24 cellular contexts compared by ENCODE assay signal in genomic region chr16:78307824-78308528, GRCh38.
DNase-seq lines count a peak whose midpoint lies in the region; ATAC-seq and TF ChIP-seq lines count a peak whose summit lies in the region.
"Had no signal": no experiment of that assay in that cellular context is flagged by ENCODE, and none has a peak within 500 bp of the region (broad histone marks: within the 10 kb centered on the region; RNA-seq: fewer than 3 reads in every experiment).

No MANE protein-coding gene starts in this region.

- H3K27ac ChIP-seq in GM23338 (ENCODE audit: low read depth) (0 out of 2 replicates have a peak overlapping the region, but pooled peaks have one; percentile 23), PC-3 (ENCODE audit: low read length) (no peak overlapping the region), foreskin keratinocyte (no peak overlapping the region), neuronal stem cell (replicated peaks; ENCODE audit: low read length) (no peak overlapping the region), sigmoid colon (no peak overlapping the region)
- H3K27ac ChIP-seq: HL-60, KMS-11, SK-N-MC had no signal

- POLR2A ChIA-PET in PC-3 (lab: Charles Lee; ENCODE audit: unreplicated experiment) = no interaction called here

- H3K36me3 Mint-ChIP-seq in GM23338 (ENCODE audit: low read depth) = no peaks in the 10 kb centered on the region

- H4K8ac ChIP-seq in neuronal stem cell (ENCODE audit: low read depth, low read length) = no peak overlapping the region

- BruUV-seq in PC-3 (replicated peaks; lab: Mats Ljungman, UMichigan) = no TSS peak

- H3K27me3 Mint-ChIP-seq in GM23338 (ENCODE audit: insufficient read depth, low read depth, poor library complexity) = peaks cover 7% of the 10 kb centered on the region

- no peak overlapping the region for H3K4me3 Mint-ChIP-seq in GM23338
- H3K4me3 Mint-ChIP-seq: CD8-positive, alpha-beta T cell had no signal

- H3K4me1 ChIP-seq in GM23338 (ENCODE audit: insufficient read depth) = peaks cover 53% of the 10 kb centered on the region
- H3K4me1 ChIP-seq in PC-3 (ENCODE audit: insufficient read depth, low read length) = peaks cover 10% of the 10 kb centered on the region
- H3K4me1 ChIP-seq in foreskin keratinocyte = peaks cover 5% of the 10 kb centered on the region
- peaks cover 16 to 19% of the 10 kb centered on the region in 2 donors for H3K4me1 ChIP-seq in neuronal stem cell (ENCODE audit: control insufficient read depth in 2 of 2, insufficient read depth in 1 of 2, low read depth in 1 of 2, low read length in 2 of 2)
- H3K4me1 ChIP-seq in sigmoid colon = peaks cover 0 to 16% (median 15%) of the 10 kb centered on the region in 4 donors

- CTCF ChIA-PET in PC-3 (lab: Charles Lee) = no interaction called here

- H3K79me2 ChIP-seq in GM23338 (replicated peaks; ENCODE audit: insufficient read depth) = no peaks in the 10 kb centered on the region
- no peaks in the 10 kb centered on the region for H3K79me2 ChIP-seq in PC-3 (ENCODE audit: low read length)

- TF ChIP-seq EP300 in sigmoid colon (IDR thresholded peaks at IDR 0.05) = no peak

- no peak overlapping the region for H3K18ac ChIP-seq in neuronal stem cell (ENCODE audit: low read length)

- H3K4ac ChIP-seq in neuronal stem cell (ENCODE audit: low read length) = no peak overlapping the region

- H3K9ac ChIP-seq in PC-3 (ENCODE audit: low read length) = no peak overlapping the region
- H3K9ac ChIP-seq in neuronal stem cell (ENCODE audit: low read depth, low read length, poor library complexity) = no peak overlapping the region
- H3K9ac ChIP-seq: KMS-11 had no signal

- TF ChIP-seq POLR2A in sigmoid colon (IDR thresholded peaks at IDR 0.05) = no peak

- no peaks in the 10 kb centered on the region; the same call in 1 of the 2 replicates for H3K9me2 ChIP-seq in GM23338 (ENCODE audit: insufficient read depth)
- no peaks in the 10 kb centered on the region for H3K9me2 ChIP-seq in PC-3 (replicated peaks; ENCODE audit: low read length)

- H3K4me3 ChIP-seq in GM23338 (no peak overlapping the region), PC-3 (ENCODE audit: low read length) (no peak overlapping the region), neuronal stem cell (ENCODE audit: low read length in 2 of 2) (no peak overlapping the region), sigmoid colon (no peak overlapping the region)
- H3K4me3 ChIP-seq: SK-N-MC had no signal

- no peaks in the 10 kb centered on the region for H3K79me1 ChIP-seq in neuronal stem cell (ENCODE audit: low read depth, low read length)

- peak; percentile 62 for ATAC-seq in GM23338
- no peak for ATAC-seq in PC-3
- peak; percentile 73 for ATAC-seq in foreskin keratinocyte
- no peak for ATAC-seq in GM21423 (IDR thresholded peaks at IDR 0.05; ENCODE audit: unreplicated experiment)
- ATAC-seq: CD8-positive, alpha-beta T cell had no signal

- intact Hi-C loops in PC-3 (cut with micrococcal nuclease) = no loop called here
- intact Hi-C loops in sigmoid colon (cut with DNase I) = no loop called here

- H4K20me1 ChIP-seq in GM23338 (replicated peaks; ENCODE audit: insufficient read depth) (no peaks in the 10 kb centered on the region), PC-3 (ENCODE audit: low read length) (no peaks in the 10 kb centered on the region)

- H3K27me3 ChIP-seq in GM23338 (ENCODE audit: insufficient read depth) (no peaks in the 10 kb centered on the region), PC-3 (ENCODE audit: low read length) (no peaks in the 10 kb centered on the region), foreskin keratinocyte (no peaks in the 10 kb centered on the region), neuronal stem cell (ENCODE audit: control insufficient read depth in 3 of 3, insufficient read depth in 3 of 3, low read depth in 1 of 3, low read length in 3 of 3) (no peaks in the 10 kb centered on the region), sigmoid colon (no peaks in the 10 kb centered on the region)

- no peaks in the 10 kb centered on the region for H3F3A ChIP-seq in GM23338 (replicated peaks; ENCODE audit: low read depth)
- H3F3A ChIP-seq in PC-3 (ENCODE audit: low read length, unreplicated experiment) = no peaks in the 10 kb centered on the region

- no peak overlapping the region for H2BK15ac ChIP-seq in neuronal stem cell (ENCODE audit: low read length)

- TF ChIP-seq CTCF in GM23338 (conservative IDR thresholded peaks at IDR 0.05; ENCODE audit: low read depth in 2 of 2) (no peak), PC-3 (conservative IDR thresholded peaks at IDR 0.05; ENCODE audit: low read depth, low read length) (no peak), foreskin keratinocyte (conservative IDR thresholded peaks at IDR 0.05) (no peak), sigmoid colon (IDR thresholded peaks at IDR 0.05) (no peak)

- no peaks in the 10 kb centered on the region for H3K9me3 Mint-ChIP-seq in GM23338
- H3K9me3 Mint-ChIP-seq: CD8-positive, alpha-beta T cell had no signal

- H2BK120ac ChIP-seq in neuronal stem cell (ENCODE audit: low read depth, low read length) = no peak overlapping the region

- H2AFZ ChIP-seq in GM23338 (no peak overlapping the region), PC-3 (ENCODE audit: low read length) (no peak overlapping the region), neuronal stem cell (ENCODE audit: low read length) (no peak overlapping the region)

- WGBS in neuronal stem cell (ENCODE audit: extremely low coverage in 2 of 2, insufficient read length in 2 of 2, insufficient replicate concordance in 1 of 2), 2 donors = no CpG with 5 or more reads among the region's 1 CpG
- WGBS in sigmoid colon, 2 donors = 90 to 95% methylated on average over 1 of the region's 1 CpG

- H2BK12ac ChIP-seq in neuronal stem cell (ENCODE audit: low read length) = no peak overlapping the region

- no peak overlapping the region for H3K23ac ChIP-seq in neuronal stem cell (ENCODE audit: low read depth, low read length, poor library complexity)

- H3K14ac ChIP-seq in neuronal stem cell (ENCODE audit: low read length) = peak overlapping the region; percentile 27

- H4K91ac ChIP-seq in neuronal stem cell (ENCODE audit: low read depth, low read length, poor library complexity) = no peak overlapping the region

- peaks cover 56% of the 10 kb centered on the region for H3K4me1 Mint-ChIP-seq in GM23338

- no peak overlapping the region for H2BK5ac ChIP-seq in neuronal stem cell (ENCODE audit: low read length)

- no peak overlapping the region; the same call in 1 of the 2 replicates for H3K27ac Mint-ChIP-seq in GM23338
- H3K27ac Mint-ChIP-seq: CD8-positive, alpha-beta T cell had no signal

- H3K36me3 ChIP-seq in GM23338 (ENCODE audit: insufficient read depth) (no peaks in the 10 kb centered on the region), PC-3 (ENCODE audit: low read depth, low read length) (no peaks in the 10 kb centered on the region), neuronal stem cell (replicated peaks in 1 of 2; ENCODE audit: control insufficient read depth in 2 of 2, insufficient read depth in 2 of 2, low read length in 2 of 2) (no peaks in the 10 kb centered on the region), sigmoid colon (no peaks in the 10 kb centered on the region)

- H2AK5ac ChIP-seq in neuronal stem cell (ENCODE audit: low read depth, low read length) = no peak overlapping the region

- H3K9me3 ChIP-seq in PC-3 (ENCODE audit: low read length) (no peaks in the 10 kb centered on the region), neuronal stem cell (replicated peaks in 1 of 2; ENCODE audit: control insufficient read depth in 2 of 2, insufficient read depth in 1 of 2, low read depth in 1 of 2, low read length in 2 of 2) (no peaks in the 10 kb centered on the region), sigmoid colon (no peaks in the 10 kb centered on the region)

- DNase-seq in GM23338 (ENCODE audit: low spot score) (peak; percentile 37), PC-3 (peak; percentile 53), foreskin keratinocyte (peak in 1 of 2 donors; percentile 26), neuronal stem cell (ENCODE audit: low spot score) (no peak), sigmoid colon (no peak), midbrain (lab: John Stamatoyannopoulos, UW) (no peak)
- DNase-seq in effector CD8-positive, alpha-beta T cell (lab: John Stamatoyannopoulos, UW) = no peak
- DNase-seq: AML-193; C1 segment of cervical spinal cord; CD8-positive, alpha-beta T cell; DMS153; EL; IMR-90; MV-4-11; NCI-H1105 treated with DMSO at 0.1 percent for 48 hours; NCI-H2029 treated with DMSO at 0.1 percent for 48 hours; NCI-H2171 treated with DMSO at 0.1 percent for 48 hours; NCI-H526 treated with DMSO at 0.1 percent for 48 hours; OCI-M1; SHP77 treated with DMSO at 0.1 percent for 48 hours had no signal

- H3K4me2 ChIP-seq in GM23338 = peak overlapping the region; percentile 45
- H3K4me2 ChIP-seq in PC-3 (ENCODE audit: low read length) = peak overlapping the region; percentile 60
- H3K4me2 ChIP-seq in neuronal stem cell (ENCODE audit: insufficient read depth, low read length, poor library complexity, severe bottlenecking) = no peak overlapping the region
- H3K4me2 ChIP-seq: KMS-11 had no signal

TF ChIP-seq in GM23338, 12 proteins besides CTCF, POLR2A, EP300 and RAD21 (continues in another document):
- no peak for TF ChIP-seq STAT1 (IDR thresholded peaks at IDR 0.05; ENCODE audit: unreplicated experiment)
- no peak for TF ChIP-seq JUNB (IDR thresholded peaks at IDR 0.05; ENCODE audit: unreplicated experiment)
- TF ChIP-seq NANOG (IDR thresholded peaks at IDR 0.05; ENCODE audit: borderline replicate concordance) = no peak
- no peak for TF ChIP-seq EZH2phosphoT487 (IDR thresholded peaks at IDR 0.05; ENCODE audit: unreplicated experiment)
- no peak for TF ChIP-seq EZH2 (IDR thresholded peaks at IDR 0.05; ENCODE audit: low read depth, unreplicated experiment)

Comparison
In these comparisons a context has a peak if more than half of its experiments do, and no peak if none do; other contexts are left out.
1. ATAC-seq: peak in GM23338 (single experiment) and foreskin keratinocyte (single experiment); none in PC-3 (single experiment) and GM21423 (single experiment).
2. DNase-seq: peak in GM23338 (single experiment) and PC-3 (single experiment); none in neuronal stem cell (single experiment), sigmoid colon (single experiment), midbrain (single experiment) and effector CD8-positive, alpha-beta T cell (single experiment).